In the genomic region with DNA sequence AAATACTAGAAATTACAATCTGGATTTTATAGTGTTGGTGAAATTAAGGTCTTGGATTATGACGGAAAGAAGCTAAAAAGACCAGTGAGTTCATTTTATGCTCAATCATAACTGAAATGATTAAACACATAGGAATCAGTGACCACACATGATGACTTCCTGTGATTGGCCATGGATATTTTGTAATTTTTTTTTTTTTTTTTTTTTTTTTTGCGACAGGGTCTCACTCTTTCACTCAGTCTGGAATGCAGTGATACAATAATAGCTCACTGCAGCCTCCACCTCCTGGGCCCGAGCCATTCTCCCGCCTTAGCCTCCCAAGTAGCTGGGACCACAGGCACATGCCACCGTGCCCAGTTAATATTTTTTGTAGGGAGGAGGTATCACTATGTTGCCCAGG, we compare ENCODE assay signal across 25 cellular contexts. TPM values are rescaled to one million over a fixed set of nuclear protein-coding genes. Genes with fewer than 3 reads are reported as not detected.
DNase-seq lines count a peak whose midpoint lies in the region; ATAC-seq, FAIRE-seq and TF ChIP-seq lines count a peak whose summit lies in the region.
"Had no signal": no experiment of that assay in that cellular context is flagged by ENCODE, and none has a peak within 500 bp of the region (broad histone marks: within the 10 kb centered on the region; RNA-seq: fewer than 3 reads in every experiment).

No MANE protein-coding gene starts in this region.

- in situ Hi-C loops in brain microvascular endothelial cell (cut with HindIII; ENCODE audit: low pct_ligation_motif_present, low sequenced_read_pairs): no loop called here

- H2BK5ac ChIP-seq in mesenchymal stem cell (ENCODE audit: low read depth, low read length, poor library complexity, severe bottlenecking): no peak overlapping the region

- 93% methylated on average over 4 of the region's 5 CpGs for WGBS in mesenchymal stem cell

- no peaks in the 10 kb centered on the region for H3K27me3 ChIP-seq in brain microvascular endothelial cell (replicated peaks)
- H3K27me3 ChIP-seq in mesenchymal stem cell (ENCODE audit: control insufficient read depth in 1 of 2, insufficient read depth in 1 of 2, low read length in 2 of 2): no peaks in the 10 kb centered on the region

- ATAC-seq in GM21576 (IDR thresholded peaks at IDR 0.05; ENCODE audit: unreplicated experiment): no peak
- ATAC-seq: activated T-cell treated with anti-CD3 and anti-CD28 coated beads, Interleukin-2, amount 50 U/mL, for 4 hours; GM23338; stimulated activated naive B cell treated with anti-CD40 and anti-IgM and Interleukin-4, amounts not matched to agents 10 μg/mL and 1 μg/mL and 100 μg/mL, for 72 hours had no signal

- H4K91ac ChIP-seq in mesenchymal stem cell (ENCODE audit: low read length): no peak overlapping the region

- no peak overlapping the region for H2BK15ac ChIP-seq in mesenchymal stem cell (ENCODE audit: low read depth, poor library complexity, severe bottlenecking)

- peak; percentile 4 for FAIRE-seq in HTR-8/SVneo (lab: Jason Lieb, UNC)
- FAIRE-seq: frontal cortex, GM19239 had no signal

- H3K36me3 ChIP-seq in brain microvascular endothelial cell (replicated peaks) (no peaks in the 10 kb centered on the region), mesenchymal stem cell (ENCODE audit: control insufficient read depth in 1 of 2, insufficient read depth in 2 of 2, low read depth in 1 of 2, low read length in 2 of 2) (no peaks in the 10 kb centered on the region)
- H3K36me3 ChIP-seq: thoracic aorta had no signal

- DNase-seq in EL (peak; percentile 58), HTR-8/SVneo (ENCODE audit: insufficient read length, low spot score) (no peak), brain microvascular endothelial cell (peak; percentile 9), mesenchymal stem cell (no peak), globus pallidus (ENCODE audit: low spot score) (no peak)
- no peak for DNase-seq in activated CD4-positive, CD25-positive, alpha-beta regulatory T cell treated with anti-CD3 and anti-CD28 coated beads, Interleukin-2, amount 50 U/mL, for 72 hours
- no peak for DNase-seq in activated CD4-positive, alpha-beta T cell treated with anti-CD3 and anti-CD28 coated beads, Interleukin-2, amount 50 U/mL, for 4 hours
- DNase-seq: activated CD4-positive, alpha-beta T cell treated with anti-CD3 and anti-CD28 coated beads for 1 hour; activated CD8-positive, alpha-beta memory T cell treated with anti-CD3 and anti-CD28 coated beads for 24 hours; activated naive CD4-positive, alpha-beta T cell; activated T-cell treated with anti-CD3 and anti-CD28 coated beads, Interleukin-2, amount 50 U/mL, for 4 hours; AML-193; amniotic stem cell; DMS53; NCI-H1694 treated with DMSO at 0.1 percent for 48 hours; NCI-H526 treated with DMSO at 0.1 percent for 48 hours; occipital lobe; stimulated activated naive B cell treated with anti-CD40 and anti-IgM and Interleukin-4, amounts not matched to agents 10 μg/mL and 1 μg/mL and 100 μg/mL, for 72 hours; SW 1271 had no signal

- no peak overlapping the region for H2BK120ac ChIP-seq in mesenchymal stem cell (ENCODE audit: low read depth, low read length)

- no peak overlapping the region for H3K4ac ChIP-seq in mesenchymal stem cell (ENCODE audit: low read depth in 1 of 2, low read length in 2 of 2)

- peak overlapping the region; percentile 28 for H3K27ac ChIP-seq in brain microvascular endothelial cell
- H3K27ac ChIP-seq in mesenchymal stem cell (ENCODE audit: low read length, poor library complexity, severe bottlenecking): no peak overlapping the region
- H3K27ac ChIP-seq: thoracic aorta had no signal

- H3K79me1 ChIP-seq in mesenchymal stem cell (replicated peaks; ENCODE audit: low read length, poor library complexity, severe bottlenecking): no peaks in the 10 kb centered on the region

- peaks cover 2% of the 10 kb centered on the region for H3K4me1 ChIP-seq in mesenchymal stem cell (ENCODE audit: control insufficient read depth, insufficient read depth, low read depth, low read length)

- H3K23ac ChIP-seq in mesenchymal stem cell (ENCODE audit: low read length in 2 of 2): no peak overlapping the region

- no peak overlapping the region for H3K18ac ChIP-seq in mesenchymal stem cell (ENCODE audit: low read depth in 1 of 2, low read length in 2 of 2)

- TF ChIP-seq CTCF in brain microvascular endothelial cell (IDR thresholded peaks at IDR 0.05; ENCODE audit: low read depth, low read length, missing control alignments): no peak

- no peak overlapping the region for H4K8ac ChIP-seq in mesenchymal stem cell (ENCODE audit: low read length)

- no peak overlapping the region for H3K4me3 ChIP-seq in brain microvascular endothelial cell (ENCODE audit: low read depth, low read length)
- no peak overlapping the region for H3K4me3 ChIP-seq in mesenchymal stem cell (ENCODE audit: insufficient read depth in 1 of 2, low read depth in 1 of 2, low read length in 2 of 2)
- H3K4me3 ChIP-seq: GM23338, smooth muscle cell, thoracic aorta had no signal

- no peak overlapping the region for H2AK5ac ChIP-seq in mesenchymal stem cell (ENCODE audit: low read length, severe bottlenecking)

- H3K9me3 ChIP-seq in mesenchymal stem cell (ENCODE audit: control insufficient read depth, low read length): no peaks in the 10 kb centered on the region
- H3K9me3 ChIP-seq: thoracic aorta had no signal

- no peak overlapping the region for H2BK12ac ChIP-seq in mesenchymal stem cell (ENCODE audit: low read length in 2 of 2)

- H3K9ac ChIP-seq in mesenchymal stem cell (ENCODE audit: low read length): peak overlapping the region; percentile 34

- H3K4me2 ChIP-seq in mesenchymal stem cell (ENCODE audit: low read length, poor library complexity, severe bottlenecking): no peak overlapping the region
- H3K4me2 ChIP-seq: GM23338, smooth muscle cell had no signal

- H2AFZ ChIP-seq in mesenchymal stem cell (ENCODE audit: low read depth, low read length): no peak overlapping the region
- H2AFZ ChIP-seq: GM23338 had no signal

- H3K14ac ChIP-seq in mesenchymal stem cell (ENCODE audit: low read length in 2 of 2): no peak overlapping the region

RNA-seq across cellular contexts. Expression of gene PAQR5, which starts 47.4 kb away (rescaled TPM):
- polyA plus RNA-seq in mesenchymal stem cell (2013, experiment 1 of 2): 8.3 TPM
- 8.1 TPM for polyA plus RNA-seq in mesenchymal stem cell (2013, experiment 2 of 2)

Comparison
In these comparisons a context has a peak if more than half of its experiments do, and no peak if none do; other contexts are left out.
1. DNase-seq: peak in EL (single experiment) and brain microvascular endothelial cell (single experiment); none in HTR-8/SVneo (single experiment), mesenchymal stem cell (single experiment), activated CD4-positive, CD25-positive, alpha-beta regulatory T cell treated with anti-CD3 and anti-CD28 coated beads, Interleukin-2, amount 50 U/mL, for 72 hours (single experiment), globus pallidus (single experiment) and activated CD4-positive, alpha-beta T cell treated with anti-CD3 and anti-CD28 coated beads, Interleukin-2, amount 50 U/mL, for 4 hours (0 of 2).